Comparison of ENCODE assay signal across 18 cellular contexts in the genomic region with DNA sequence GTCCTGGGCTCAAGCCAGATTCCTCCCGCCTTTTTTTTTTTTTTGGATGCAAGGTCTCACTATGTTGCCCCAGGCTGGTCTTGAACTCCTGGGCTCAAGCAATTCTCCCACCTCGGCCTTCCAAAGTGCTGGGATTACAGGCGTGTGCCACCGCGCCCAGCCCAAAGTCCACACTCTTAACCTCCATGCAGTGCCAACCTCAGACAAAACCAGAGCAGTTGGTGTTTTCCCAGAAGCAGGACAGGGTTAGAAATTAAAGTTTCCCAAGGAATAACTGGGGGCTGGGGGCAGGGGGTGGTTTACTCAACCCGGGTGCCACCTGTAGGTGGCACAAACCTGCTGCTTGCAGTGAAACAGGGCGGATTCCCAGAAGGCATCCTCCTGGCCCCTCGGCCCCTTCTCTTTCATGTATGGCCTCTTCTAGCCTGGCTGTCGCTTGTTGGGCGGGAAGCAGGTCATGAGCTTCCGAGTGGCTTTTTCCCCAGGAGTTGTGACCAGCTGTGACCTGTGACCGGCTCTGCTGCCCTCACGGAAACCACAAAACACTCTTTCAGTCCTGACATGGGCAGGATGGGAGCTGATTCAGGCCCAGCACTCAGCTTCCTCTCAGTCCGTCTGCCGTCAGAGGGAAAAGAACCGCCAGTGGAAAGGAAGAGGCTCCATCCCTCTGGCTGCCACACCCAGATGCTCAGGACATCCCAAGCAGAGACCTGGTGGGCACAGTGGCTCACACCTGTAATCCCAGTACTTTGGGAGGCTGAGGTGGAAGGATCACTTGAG. TPM values are rescaled to one million over a fixed set of nuclear protein-coding genes. Genes with fewer than 3 reads are reported as not detected.
DNase-seq lines count a peak whose midpoint lies in the region; ATAC-seq, FAIRE-seq and TF ChIP-seq lines count a peak whose summit lies in the region.
"Had no signal": no experiment of that assay in that cellular context is flagged by ENCODE, and none has a peak within 500 bp of the region (broad histone marks: within the 10 kb centered on the region; RNA-seq: fewer than 3 reads in every experiment).

No MANE protein-coding gene starts in this region.

- no peaks in the 10 kb centered on the region for H3K36me3 ChIP-seq in NT2/D1 (ENCODE audit: insufficient read depth, insufficient read length, low read length)
- no peaks in the 10 kb centered on the region for H3K36me3 ChIP-seq in H1 (ENCODE audit: control insufficient read depth in 2 of 4, insufficient read depth in 4 of 4, low read length in 3 of 4)
- H3K36me3 ChIP-seq in muscle layer of duodenum (ENCODE audit: control insufficient read depth in 1 of 2, insufficient read depth in 2 of 2, low read length in 2 of 2), result no peaks in the 10 kb centered on the region
- no peaks in the 10 kb centered on the region for H3K36me3 ChIP-seq in kidney (ENCODE audit: control insufficient read depth in 1 of 2, insufficient read depth in 2 of 2, low read length in 2 of 2)
- H3K36me3 ChIP-seq: BE2C, HAP-1 had no signal

- peak overlapping the region; percentile 97; the same call in 1 of the 2 replicates for H2BK12ac ChIP-seq in H1 (ENCODE audit: low read depth, low read length)

- H3K9ac ChIP-seq in NT2/D1 (ENCODE audit: insufficient read length, low read depth) (peak overlapping the region; percentile 50), H1 (replicated peaks in 1 of 4; ENCODE audit: extremely low read depth in 1 of 4, low read depth in 3 of 4, low read length in 3 of 4) (no peak overlapping the region), kidney (ENCODE audit: low read length in 2 of 2) (no peak overlapping the region)

- H3K79me1 ChIP-seq in H1 (ENCODE audit: low read depth, low read length), result no peaks in the 10 kb centered on the region

- H2BK20ac ChIP-seq in H1 (ENCODE audit: low read length), result peak overlapping the region; percentile 90; the same call in 1 of the 2 replicates

- H2AK5ac ChIP-seq in H1 (ENCODE audit: low read depth, low read length), result peak overlapping the region; percentile 68

- H3K27ac ChIP-seq in H1 (ENCODE audit: low read depth, low read length) (no peak overlapping the region), muscle layer of duodenum (ENCODE audit: low read length) (peak overlapping the region; percentile 51), kidney (ENCODE audit: low read depth in 2 of 2, low read length in 2 of 2) (no peak overlapping the region)
- H3K27ac ChIP-seq: HL-60, SK-N-MC had no signal

- intact Hi-C loops in cardiac septum (cut with DNase I), result no loop called here
- intact Hi-C loops in sciatic nerve (cut with DNase I), result loop anchor here (10.0 kb wide), 1 partner anchor 1886 kb away; a partner anchor contains a TSS
- intact Hi-C loops in kidney (cut with DNase I), result no loop called here

- no peaks in the 10 kb centered on the region for H3K23me2 ChIP-seq in H1 (ENCODE audit: low read depth, low read length)

- no peak overlapping the region for H3K56ac ChIP-seq in H1 (replicated peaks; ENCODE audit: insufficient read length, low read depth, low read length)

- H3K27me3 ChIP-seq in NT2/D1 (ENCODE audit: insufficient read depth, insufficient read length) (peaks cover 5% of the 10 kb centered on the region), H1 (replicated peaks in 1 of 4; ENCODE audit: control insufficient read depth in 3 of 4, extremely low read depth in 1 of 4, insufficient read depth in 3 of 4, low read length in 3 of 4) (no peaks in the 10 kb centered on the region; a peak in 1 of 7 replicates), muscle layer of duodenum (ENCODE audit: low read depth, low read length) (no peaks in the 10 kb centered on the region)
- H3K27me3 ChIP-seq: BE2C had no signal

- H3K4me3 ChIP-seq in NT2/D1 (ENCODE audit: insufficient read length, low read depth) (no peak overlapping the region), H1 (ENCODE audit: extremely low read depth in 1 of 4, insufficient read depth in 2 of 4, low read depth in 3 of 4, low read length in 4 of 4) (no peak overlapping the region), muscle layer of duodenum (ENCODE audit: low read depth in 1 of 2, low read length in 2 of 2) (no peak overlapping the region), kidney (ENCODE audit: low read length in 2 of 2) (no peak overlapping the region)
- H3K4me3 ChIP-seq: HAP-1, SK-N-MC had no signal

- FAIRE-seq in H1 (lab: Jason Lieb, UNC) (no peak), kidney (lab: Jason Lieb, UNC) (no peak)
- FAIRE-seq: GM19239, HTR-8/SVneo had no signal

- no peak for TF ChIP-seq RAD21 in H1 (IDR thresholded peaks at IDR 0.05 in 1 of 2, conservative IDR thresholded peaks at IDR 0.05 in 1 of 2; ENCODE audit: low read depth in 2 of 2, low read length in 2 of 2)

- H3K79me2 ChIP-seq in H1 (ENCODE audit: control insufficient read depth in 1 of 2, insufficient read depth in 2 of 2, low read length in 2 of 2), result no peaks in the 10 kb centered on the region

- no peak overlapping the region for H3K18ac ChIP-seq in H1 (ENCODE audit: extremely low read depth, low read length)

- peak overlapping the region; percentile 31 for H4K91ac ChIP-seq in H1 (replicated peaks; ENCODE audit: insufficient read length, low read length)

- peak overlapping the region; percentile 81; the same call in 1 of the 2 replicates for H2BK5ac ChIP-seq in H1 (ENCODE audit: low read depth, low read length)

- no peak overlapping the region for H3K23ac ChIP-seq in H1 (ENCODE audit: insufficient read length)

- H3K4ac ChIP-seq in H1 (replicated peaks; ENCODE audit: insufficient read length, low read depth, low read length), result no peak overlapping the region

- ATAC-seq in sciatic nerve, result no peak

- H3K9me3 ChIP-seq in NT2/D1 (ENCODE audit: insufficient read depth, low read length) (no peaks in the 10 kb centered on the region), H1 (ENCODE audit: insufficient read depth in 2 of 2, low read depth in 1 of 2, low read length in 1 of 2) (no peaks in the 10 kb centered on the region), muscle layer of duodenum (ENCODE audit: control insufficient read depth in 1 of 2, low read length in 2 of 2) (no peaks in the 10 kb centered on the region), kidney (ENCODE audit: control insufficient read depth in 1 of 2, low read length in 2 of 2) (no peaks in the 10 kb centered on the region)
- H3K9me3 ChIP-seq: BE2C, HAP-1 had no signal

- no peak for TF ChIP-seq CTCF in H1 (IDR thresholded peaks at IDR 0.05; ENCODE audit: control extremely low read depth in 1 of 3, insufficient read depth in 1 of 3, low read depth in 1 of 3, low read length in 3 of 3)
- no peak for TF ChIP-seq CTCF in kidney (IDR thresholded peaks at IDR 0.05; ENCODE audit: borderline replicate concordance, extremely low read depth, insufficient read depth)

- peak overlapping the region; percentile 21 for H2BK120ac ChIP-seq in H1 (replicated peaks; ENCODE audit: low read depth, low read length)

- H4K20me1 ChIP-seq in H1 (replicated peaks in 1 of 2; ENCODE audit: control insufficient read depth in 1 of 2, insufficient read depth in 2 of 2, low read length in 2 of 2), result no peaks in the 10 kb centered on the region

- WGBS in H1 (ENCODE audit: extremely low coverage in 1 of 2, insufficient coverage in 1 of 2, insufficient read length in 1 of 2, insufficient replicate concordance in 2 of 2, low coverage in 1 of 2, low lambda C conversion rate in 2 of 2, missing lambda C conversion rate in 1 of 2), 2 experiments, result 81% methylated on average over 16 of the region's 16 CpGs; no CpG with 5 or more reads in 1 of the 2 experiments

- no peak overlapping the region for H3K4me2 ChIP-seq in H1 (ENCODE audit: insufficient read depth in 1 of 2, low read depth in 2 of 2, low read length in 2 of 2)

- H2AFZ ChIP-seq in H1 (ENCODE audit: low read length), result no peak overlapping the region

- no peak for TF ChIP-seq EP300 in H1 (IDR thresholded peaks at IDR 0.05; ENCODE audit: borderline replicate concordance in 1 of 2, low read depth in 2 of 2, low read length in 2 of 2)

- no peak overlapping the region for H3K14ac ChIP-seq in H1 (ENCODE audit: insufficient read length)

- CTCF ChIA-PET in H1 (lab: Charles Lee; ENCODE audit: partially characterized antibody), result interaction anchor here (0.7 to 8.4 kb wide), 9 partner anchors 14 to 85 kb away, joined by 3 to 54 read pairs (median 5); no protein-coding TSS in a partner anchor

- DNase-seq in NT2/D1 (ENCODE audit: low read depth, low spot score) (no peak), H1 (ENCODE audit: low read depth in 1 of 2, low spot score in 2 of 2) (no peak), cardiac septum (ENCODE audit: low spot score) (no peak), HUDEP-2 (lab: John Stamatoyannopoulos, UW; ENCODE audit: unreplicated experiment in 76 of 76) (no peak), sciatic nerve (ENCODE audit: low spot score) (no peak), kidney (no peak)
- DNase-seq: BE2C; CD4-positive, alpha-beta T cell; NCI-H1417; NCI-H187 treated with DMSO at 0.1 percent for 48 hours; NCI-H69; Right ventricle myocardium superior had no signal

- H3K4me1 ChIP-seq in NT2/D1 (ENCODE audit: insufficient read depth, insufficient read length) (peaks cover 4% of the 10 kb centered on the region), H1 (replicated peaks in 1 of 4; ENCODE audit: control insufficient read depth in 3 of 4, insufficient read depth in 4 of 4, low read length in 3 of 4) (peaks cover 0 to 4% (median 3%) of the 10 kb centered on the region in 4 experiments; a peak in 4 of 7 replicates), muscle layer of duodenum (ENCODE audit: control insufficient read depth in 1 of 2, insufficient read depth in 2 of 2, low read length in 2 of 2) (no peaks in the 10 kb centered on the region), kidney (ENCODE audit: control insufficient read depth in 1 of 2, insufficient read depth in 1 of 2, low read depth in 1 of 2, low read length in 2 of 2) (no peaks in the 10 kb centered on the region)
- H3K4me1 ChIP-seq: BE2C, HAP-1 had no signal

- H2BK15ac ChIP-seq in H1 (ENCODE audit: low read length), result 0 out of 2 replicates have a peak overlapping the region, but pooled peaks have one; percentile 88

- H4K5ac ChIP-seq in H1 (ENCODE audit: insufficient read length, low read depth, low read length), result no peak overlapping the region

- POLR2A ChIA-PET in H1 (lab: Charles Lee; ENCODE audit: partially characterized antibody), result interaction anchor here (0.9 to 1.3 kb wide), 5 partner anchors 29 to 108 kb away, joined by 3 to 5 read pairs (median 3); no protein-coding TSS in a partner anchor

- no peak overlapping the region; the same call in 1 of the 2 replicates for H4K8ac ChIP-seq in H1 (ENCODE audit: extremely low read depth, insufficient read depth, low read length)

- TF ChIP-seq POLR2A in H1 (IDR thresholded peaks at IDR 0.05; ENCODE audit: control extremely low read depth in 1 of 2, low read depth in 2 of 2, low read length in 2 of 2), result no peak

RNA-seq across cellular contexts. Expression of a gene that starts 25.6 kb away (rescaled TPM):
- 208 and 211 TPM in 2 replicates for total RNA-seq in H1 (2021; fragmentation: NEBNext Ultra II Directional; extraction: Animal tissue kit (Norgen Biotek cat#: 25700))
- 21.3 and 22.8 TPM in 2 replicates for polyA plus RNA-seq in H1 (2011; rRNA removed)
- polyA plus RNA-seq in H1 (2011; cell fraction: cytosol; rRNA removed), result 30.9 TPM
- 117 TPM for polyA plus RNA-seq in H1 (2011; cell fraction: nucleus; rRNA removed)
- polyA plus RNA-seq in H1 (2012, experiment 1 of 2), result 91.3 to 141 TPM (median 111 TPM) in 4 replicates
- polyA plus RNA-seq in H1 (2012, experiment 2 of 2), result 7.7 TPM
- polyA plus RNA-seq in H1 (2013, experiment 1 of 2), result 77.1 TPM
- 78.8 TPM for polyA plus RNA-seq in H1 (2013, experiment 2 of 2)
- polyA minus RNA-seq in H1 (2011; rRNA and poly(A)+ RNA removed), result 157 and 170 TPM in 2 replicates
- 41.6 TPM for polyA minus RNA-seq in H1 (2011; cell fraction: cytosol; rRNA and poly(A)+ RNA removed)
- polyA minus RNA-seq in H1 (2011; cell fraction: nucleus; rRNA and poly(A)+ RNA removed), result 170 TPM
- total RNA-seq in cardiac septum, result 74.6 TPM
- 113 TPM for total RNA-seq in sciatic nerve
- total RNA-seq in kidney, result 92.0 TPM
- polyA plus RNA-seq in kidney (ENCODE audit: insufficient read depth, low read depth, low replicate concordance), result 26.7 TPM
